20 cellular contexts compared by ENCODE assay signal in genomic region chr1:36824390-36824861, GRCh38.
A peak's percentile ranks its signal among the peaks of the same experiment; 100 is the strongest.
DNase-seq lines count a peak whose midpoint lies in the region; ATAC-seq and TF ChIP-seq lines count a peak whose summit lies in the region.
"Had no signal": no experiment of that assay in that cellular context is flagged by ENCODE, and none has a peak within 500 bp of the region (broad histone marks: within the 10 kb centered on the region; RNA-seq: fewer than 3 reads in every experiment).

No MANE protein-coding gene starts in this region.

- H3K27ac ChIP-seq in cardiac muscle cell (no peak overlapping the region), left ventricle myocardium inferior (replicated peaks) (no peak overlapping the region)
- H3K27ac ChIP-seq: A549, heart left ventricle, transverse colon had no signal

- H3K36me3 ChIP-seq in cardiac muscle cell (no peaks in the 10 kb centered on the region), left ventricle myocardium inferior (no peaks in the 10 kb centered on the region)
- H3K36me3 ChIP-seq: heart left ventricle, transverse colon had no signal

- H3K4me3 ChIP-seq in cardiac muscle cell = no peak overlapping the region
- no peak overlapping the region for H3K4me3 ChIP-seq in left ventricle myocardium inferior
- H3K4me3 ChIP-seq: A549, heart left ventricle, transverse colon had no signal

- no peak for ATAC-seq in stimulated activated naive B cell treated with anti-CD40 and anti-IgM and Interleukin-4, amounts not matched to agents 10 μg/mL and 1 μg/mL and 100 μg/mL, for 72 hours (replicated peaks)
- no peak for ATAC-seq in HG03460 (IDR thresholded peaks at IDR 0.05; ENCODE audit: unreplicated experiment)
- ATAC-seq: A549; activated naive CD8-positive, alpha-beta T cell treated with anti-CD3 and anti-CD28 coated beads, Interleukin-2, amount 50 U/mL, for 24 hours; heart left ventricle; Panc1 had no signal

- H3K27me3 ChIP-seq in cardiac muscle cell = peaks cover under 1% of the 10 kb centered on the region
- H3K27me3 ChIP-seq in left ventricle myocardium inferior (ENCODE audit: low read depth) = peaks cover 89% of the 10 kb centered on the region

- H3K9me3 ChIP-seq in cardiac muscle cell (ENCODE audit: low read depth) (no peaks in the 10 kb centered on the region), left ventricle myocardium inferior (replicated peaks) (no peaks in the 10 kb centered on the region)
- H3K9me3 ChIP-seq: A549, heart left ventricle, transverse colon had no signal

- H3K36me3 Mint-ChIP-seq in stimulated activated naive B cell treated with anti-CD40 and anti-IgM and Interleukin-4, amounts not matched to agents 10 μg/mL and 1 μg/mL and 100 μg/mL, for 72 hours = no peaks in the 10 kb centered on the region

- H3K4me1 ChIP-seq in cardiac muscle cell (ENCODE audit: low read depth) (no peaks in the 10 kb centered on the region), left ventricle myocardium inferior (no peaks in the 10 kb centered on the region)
- H3K4me1 ChIP-seq: A549, heart left ventricle, transverse colon had no signal

- H3K4me1 Mint-ChIP-seq in stimulated activated naive B cell treated with anti-CD40 and anti-IgM and Interleukin-4, amounts not matched to agents 10 μg/mL and 1 μg/mL and 100 μg/mL, for 72 hours = no peaks in the 10 kb centered on the region
- H3K4me1 Mint-ChIP-seq: activated naive CD8-positive, alpha-beta T cell treated with anti-CD3 and anti-CD28 coated beads, Interleukin-2, amount 50 U/mL, for 24 hours had no signal

- no peak overlapping the region for H3K27ac Mint-ChIP-seq in stimulated activated naive B cell treated with anti-CD40 and anti-IgM and Interleukin-4, amounts not matched to agents 10 μg/mL and 1 μg/mL and 100 μg/mL, for 72 hours
- H3K27ac Mint-ChIP-seq: activated naive CD8-positive, alpha-beta T cell treated with anti-CD3 and anti-CD28 coated beads, Interleukin-2, amount 50 U/mL, for 24 hours; activated T-helper 2 cell treated with anti-CD3 and anti-CD28 coated beads, Interferon-gamma antibody, Interleukin-2, Interleukin-4, amounts not matched to agents 10 μg/mL and 5 μg/mL and 100 μg/mL, durations not matched to agents 14 hours and 24 hours and 36 hours; T-helper 2 cell treated with Interferon-gamma antibody and Interleukin-4, amounts not matched to agents 5 μg/mL and 100 μg/mL, for 36 hours had no signal

- intact Hi-C loops in left ventricle myocardium inferior (cut with micrococcal nuclease) = no loop called here

- no peaks in the 10 kb centered on the region for H3K9me3 Mint-ChIP-seq in stimulated activated naive B cell treated with anti-CD40 and anti-IgM and Interleukin-4, amounts not matched to agents 10 μg/mL and 1 μg/mL and 100 μg/mL, for 72 hours
- H3K9me3 Mint-ChIP-seq: activated naive CD8-positive, alpha-beta T cell treated with anti-CD3 and anti-CD28 coated beads, Interleukin-2, amount 50 U/mL, for 24 hours; activated T-helper 2 cell treated with anti-CD3 and anti-CD28 coated beads, Interferon-gamma antibody, Interleukin-2, Interleukin-4, amounts not matched to agents 10 μg/mL and 5 μg/mL and 100 μg/mL, durations not matched to agents 14 hours and 24 hours and 36 hours; T-helper 2 cell treated with Interferon-gamma antibody and Interleukin-4, amounts not matched to agents 5 μg/mL and 100 μg/mL, for 36 hours had no signal

- TF ChIP-seq CTCF in cardiac muscle cell (IDR thresholded peaks at IDR 0.05; ENCODE audit: low read depth, low read length) = no peak
- TF ChIP-seq CTCF in left ventricle myocardium inferior (IDR thresholded peaks at IDR 0.05; ENCODE audit: borderline replicate concordance) = no peak

- H3K4me3 Mint-ChIP-seq in stimulated activated naive B cell treated with anti-CD40 and anti-IgM and Interleukin-4, amounts not matched to agents 10 μg/mL and 1 μg/mL and 100 μg/mL, for 72 hours = no peak overlapping the region
- H3K4me3 Mint-ChIP-seq: activated naive CD8-positive, alpha-beta T cell treated with anti-CD3 and anti-CD28 coated beads, Interleukin-2, amount 50 U/mL, for 24 hours; T-helper 2 cell treated with Interferon-gamma antibody and Interleukin-4, amounts not matched to agents 5 μg/mL and 100 μg/mL, for 36 hours had no signal

- peak; percentile 43 to 56 for DNase-seq in cardiac muscle cell (ENCODE audit: low read depth in 1 of 2, low spot score in 1 of 2)
- DNase-seq in left ventricle myocardium inferior = no peak
- peak; percentile 22 for DNase-seq in cerebellum (ENCODE audit: low spot score)
- peak; percentile 92 for DNase-seq in left kidney (ENCODE audit: low read depth, low spot score)
- DNase-seq in stimulated activated naive B cell treated with anti-CD40 and anti-IgM and Interleukin-4, amounts not matched to agents 10 μg/mL and 1 μg/mL and 100 μg/mL, for 72 hours = no peak
- no peak for DNase-seq in stimulated activated naive CD4-positive, alpha-beta T cell (lab: John Stamatoyannopoulos, UW)
- no peak for DNase-seq in activated CD8-positive, alpha-beta memory T cell treated with anti-CD3 and anti-CD28 coated beads for 24 hours
- DNase-seq: activated CD4-positive, CD25-positive, alpha-beta regulatory T cell treated with anti-CD3 and anti-CD28 coated beads, Interleukin-2, amount 50 U/mL, for 72 hours; activated naive CD8-positive, alpha-beta T cell treated with anti-CD3 and anti-CD28 coated beads, Interleukin-2, amount 50 U/mL, for 24 hours; heart left ventricle; NCI-H1092 treated with DMSO at 0.1 percent for 48 hours; NCI-H82; occipital lobe; stimulated activated naive CD4-positive, alpha-beta T cell treated with Interleukin-2 at 50 U/mL for 16 hours; transverse colon had no signal

- H3K27me3 Mint-ChIP-seq in stimulated activated naive B cell treated with anti-CD40 and anti-IgM and Interleukin-4, amounts not matched to agents 10 μg/mL and 1 μg/mL and 100 μg/mL, for 72 hours = peaks cover 20 to 25% of the 10 kb centered on the region in 2 donors

Comparison
In these comparisons a context has a peak if more than half of its experiments do, and no peak if none do; other contexts are left out.
1. DNase-seq: peak in cardiac muscle cell (2 of 2), cerebellum (single experiment) and left kidney (single experiment); none in left ventricle myocardium inferior (single experiment), stimulated activated naive B cell treated with anti-CD40 and anti-IgM and Interleukin-4, amounts not matched to agents 10 μg/mL and 1 μg/mL and 100 μg/mL, for 72 hours (single experiment), stimulated activated naive CD4-positive, alpha-beta T cell (0 of 6) and activated CD8-positive, alpha-beta memory T cell treated with anti-CD3 and anti-CD28 coated beads for 24 hours (single experiment).